10 cellular contexts compared by ENCODE assay signal in the genomic region with DNA sequence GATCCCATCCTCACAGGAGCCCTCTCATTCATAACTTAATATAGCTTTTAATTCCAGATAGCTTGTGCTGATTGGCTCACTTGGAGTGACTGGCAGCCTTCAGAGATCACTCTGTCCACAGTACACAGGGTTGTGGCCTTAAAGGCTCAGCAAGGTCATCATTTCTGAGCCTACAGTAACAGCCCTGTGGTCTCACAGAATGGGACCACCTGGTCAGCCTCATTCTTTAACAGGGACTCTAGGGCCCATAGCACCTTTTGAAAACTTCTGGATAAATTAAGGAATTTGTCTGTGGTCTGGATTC. TPM values are rescaled to one million over a fixed set of nuclear protein-coding genes. Genes with fewer than 3 reads are reported as not detected.
A peak's percentile ranks its signal among the peaks of the same experiment; 100 is the strongest.
DNase-seq lines count a peak whose midpoint lies in the region; ATAC-seq, FAIRE-seq and TF ChIP-seq lines count a peak whose summit lies in the region.
"Had no signal": no experiment of that assay in that cellular context is flagged by ENCODE, and none has a peak within 500 bp of the region (broad histone marks: within the 10 kb centered on the region; RNA-seq: fewer than 3 reads in every experiment).

No MANE protein-coding gene starts in this region.

- TF ChIP-seq CTCF in heart right ventricle (IDR thresholded peaks at IDR 0.05) (no peak), right atrium auricular region (IDR thresholded peaks at IDR 0.05) (no peak), K562 (IDR thresholded peaks at IDR 0.05 in 2 of 3, conservative IDR thresholded peaks at IDR 0.05 in 1 of 3; ENCODE audit: insufficient read depth in 2 of 3, low read depth in 1 of 3, low read length in 3 of 3) (no peak), lower lobe of right lung (IDR thresholded peaks at IDR 0.05) (no peak), vagina (IDR thresholded peaks at IDR 0.05) (no peak)

- H3K4me2 ChIP-seq in K562 (ENCODE audit: insufficient read depth, low read length), result no peak overlapping the region

- H3K9me3 ChIP-seq in heart right ventricle (peaks cover 0 to 34% (median 15%) of the 10 kb centered on the region in 11 donors), right atrium auricular region (peaks cover 11 to 22% of the 10 kb centered on the region in 2 donors), K562 (replicated peaks; ENCODE audit: control insufficient read depth, insufficient read depth, low read depth, low read length) (no peaks in the 10 kb centered on the region), lower lobe of right lung (peaks cover 10% of the 10 kb centered on the region), vagina (peaks cover 11% of the 10 kb centered on the region)

- POLR2A ChIA-PET in K562 (lab: Yijun Ruan, JAX), result interaction anchor here (0.7 to 1.9 kb wide), 6 partner anchors 9 to 54 kb away, joined by 3 to 8 read pairs (median 4); no protein-coding TSS in a partner anchor

- CTCF ChIA-PET in K562 (lab: Yijun Ruan, JAX; ENCODE audit: low intra/inter-chr PET ratio), result no interaction called here

- H3K4me3 ChIP-seq in heart right ventricle (no peak overlapping the region), right atrium auricular region (no peak overlapping the region), K562 (no peak overlapping the region), lower lobe of right lung (no peak overlapping the region), vagina (no peak overlapping the region)

- H4K20me1 ChIP-seq in K562 (replicated peaks; ENCODE audit: control insufficient read depth, insufficient read depth, low read length), result no peaks in the 10 kb centered on the region

- FAIRE-seq in K562 (lab: Jason Lieb, UNC), result no peak
- FAIRE-seq: D721Med had no signal

- intact Hi-C loops in heart right ventricle (cut with DNase I), result loop anchor here in 4 of 10 donors (5.0 kb wide), 3 partner anchors 37 to 47 kb away; no protein-coding TSS in a partner anchor
- intact Hi-C loops in K562 (cut with micrococcal nuclease), result no loop called here
- intact Hi-C loops in lower lobe of right lung (cut with DNase I), result loop anchor here (10.0 kb wide), 1 partner anchor 50 kb away; a partner anchor contains a TSS
- intact Hi-C loops in vagina (cut with DNase I), result no loop called here

- H3K9ac ChIP-seq in K562 (ENCODE audit: insufficient read depth in 1 of 2, low read depth in 2 of 2, low read length in 2 of 2), result peak overlapping the region; percentile 15 to 37; a peak in 1 of 4 replicates

- H3K4me1 ChIP-seq in heart right ventricle (peaks cover 7 to 88% (median 48%) of the 10 kb centered on the region in 9 donors), right atrium auricular region (peaks cover 0 to 40% of the 10 kb centered on the region in 2 donors), K562 (replicated peaks in 1 of 2; ENCODE audit: control insufficient read depth in 2 of 2, insufficient read depth in 2 of 2, low read length in 2 of 2) (peaks cover 67 to 72% of the 10 kb centered on the region in 2 experiments), lower lobe of right lung (peaks cover 71% of the 10 kb centered on the region), vagina (peaks cover 32% of the 10 kb centered on the region)

- no peaks in the 10 kb centered on the region for H3K27me3 ChIP-seq in heart right ventricle
- no peaks in the 10 kb centered on the region for H3K27me3 ChIP-seq in right atrium auricular region
- no peaks in the 10 kb centered on the region for H3K27me3 ChIP-seq in K562 (ENCODE audit: control insufficient read depth in 2 of 2, insufficient read depth in 2 of 2, low read length in 2 of 2)
- H3K27me3 ChIP-seq in lower lobe of right lung (ENCODE audit: low read depth), result no peaks in the 10 kb centered on the region
- no peaks in the 10 kb centered on the region for H3K27me3 ChIP-seq in vagina

- H3K36me3 ChIP-seq in heart right ventricle (no peaks in the 10 kb centered on the region), right atrium auricular region (no peaks in the 10 kb centered on the region), K562 (ENCODE audit: control insufficient read depth, insufficient read depth, low read length) (no peaks in the 10 kb centered on the region), lower lobe of right lung (no peaks in the 10 kb centered on the region), vagina (no peaks in the 10 kb centered on the region)

- in situ Hi-C loops in K562 (cut with MboI), result loop anchor here (10.0 kb wide), 1 partner anchor 50 kb away; a partner anchor contains a TSS

- peak overlapping the region; percentile 86 for H2AFZ ChIP-seq in K562 (ENCODE audit: low read depth, low read length)

- no peak for TF ChIP-seq POLR2A in K562 (conservative IDR thresholded peaks at IDR 0.05)
- no peak for TF ChIP-seq POLR2A in vagina (IDR thresholded peaks at IDR 0.05)

- no peaks in the 10 kb centered on the region for H3K79me2 ChIP-seq in K562 (ENCODE audit: control insufficient read depth, insufficient read depth, low read length)

- TF ChIP-seq EP300 in K562 (IDR thresholded peaks at IDR 0.05; ENCODE audit: low read length), result no peak

- BruUV-seq in K562 (replicated peaks; lab: Mats Ljungman, UMichigan), result no TSS peak

- no peak for ATAC-seq in heart right ventricle
- ATAC-seq in K562, result no peak
- ATAC-seq in lower lobe of right lung, result no peak
- no peak for ATAC-seq in GM19035 (IDR thresholded peaks at IDR 0.05; ENCODE audit: unreplicated experiment)
- no peak for ATAC-seq in HG02759 (IDR thresholded peaks at IDR 0.05; ENCODE audit: unreplicated experiment)

- peak overlapping the region in 7 of 10 donors; percentile 66 to 95 (median 76) for H3K27ac ChIP-seq in heart right ventricle
- H3K27ac ChIP-seq in right atrium auricular region, result peak overlapping the region in 1 of 2 donors; percentile 51
- H3K27ac ChIP-seq in K562 (ENCODE audit: extremely low read depth, low read depth, low read length), result 0 out of 3 replicates have a peak overlapping the region, but pooled peaks have one; percentile 22
- H3K27ac ChIP-seq in lower lobe of right lung, result peak overlapping the region; percentile 80
- peak overlapping the region; percentile 43 for H3K27ac ChIP-seq in vagina

- no peaks in the 10 kb centered on the region for H3K9me1 ChIP-seq in K562 (ENCODE audit: control insufficient read depth, insufficient read depth, low read length)

- no peak for TF ChIP-seq RAD21 in K562 (CRISPR knock-in tag; conservative IDR thresholded peaks at IDR 0.05 in 1 of 2, IDR thresholded peaks at IDR 0.05 in 1 of 2)

- DNase-seq in heart right ventricle, result no peak
- no peak for DNase-seq in right atrium auricular region (ENCODE audit: low spot score)
- DNase-seq in K562 (ENCODE audit: extremely low read depth in 1 of 4, low spot score in 3 of 4), result no peak
- DNase-seq in lower lobe of right lung, result no peak
- DNase-seq in vagina (ENCODE audit: extremely low spot score in 2 of 2), result no peak
- DNase-seq in superior temporal gyrus (ENCODE audit: extremely low spot score), result no peak
- DNase-seq: NCI-H524 treated with DMSO at 0.1 percent for 48 hours had no signal

TF ChIP-seq in K562, 482 proteins besides CTCF, POLR2A, EP300 and RAD21:
- TF ChIP-seq, protein P1, sequence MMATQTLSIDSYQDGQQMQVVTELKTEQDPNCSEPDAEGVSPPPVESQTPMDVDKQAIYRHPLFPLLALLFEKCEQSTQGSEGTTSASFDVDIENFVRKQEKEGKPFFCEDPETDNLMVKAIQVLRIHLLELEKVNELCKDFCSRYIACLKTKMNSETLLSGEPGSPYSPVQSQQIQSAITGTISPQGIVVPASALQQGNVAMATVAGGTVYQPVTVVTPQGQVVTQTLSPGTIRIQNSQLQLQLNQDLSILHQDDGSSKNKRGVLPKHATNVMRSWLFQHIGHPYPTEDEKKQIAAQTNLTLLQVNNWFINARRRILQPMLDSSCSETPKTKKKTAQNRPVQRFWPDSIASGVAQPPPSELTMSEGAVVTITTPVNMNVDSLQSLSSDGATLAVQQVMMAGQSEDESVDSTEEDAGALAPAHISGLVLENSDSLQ (IDR thresholded peaks at IDR 0.05), result peak; percentile 87
- TF ChIP-seq, protein P2, sequence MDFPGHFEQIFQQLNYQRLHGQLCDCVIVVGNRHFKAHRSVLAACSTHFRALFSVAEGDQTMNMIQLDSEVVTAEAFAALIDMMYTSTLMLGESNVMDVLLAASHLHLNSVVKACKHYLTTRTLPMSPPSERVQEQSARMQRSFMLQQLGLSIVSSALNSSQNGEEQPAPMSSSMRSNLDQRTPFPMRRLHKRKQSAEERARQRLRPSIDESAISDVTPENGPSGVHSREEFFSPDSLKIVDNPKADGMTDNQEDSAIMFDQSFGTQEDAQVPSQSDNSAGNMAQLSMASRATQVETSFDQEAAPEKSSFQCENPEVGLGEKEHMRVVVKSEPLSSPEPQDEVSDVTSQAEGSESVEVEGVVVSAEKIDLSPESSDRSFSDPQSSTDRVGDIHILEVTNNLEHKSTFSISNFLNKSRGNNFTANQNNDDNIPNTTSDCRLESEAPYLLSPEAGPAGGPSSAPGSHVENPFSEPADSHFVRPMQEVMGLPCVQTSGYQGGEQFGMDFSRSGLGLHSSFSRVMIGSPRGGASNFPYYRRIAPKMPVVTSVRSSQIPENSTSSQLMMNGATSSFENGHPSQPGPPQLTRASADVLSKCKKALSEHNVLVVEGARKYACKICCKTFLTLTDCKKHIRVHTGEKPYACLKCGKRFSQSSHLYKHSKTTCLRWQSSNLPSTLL (IDR thresholded peaks at IDR 0.05), result no peak

RNA-seq across cellular contexts. Expression of a gene that starts 51.3 kb away (rescaled TPM):
- total RNA-seq in heart right ventricle, result 10 to 100 TPM; 34.4 to 69.6 (median 42.3) TPM
- 10 to 100 TPM; 26.8 to 53.2 TPM for polyA plus RNA-seq in heart right ventricle
- 10 to 100 TPM; 43.2 to 47.3 TPM for total RNA-seq in right atrium auricular region
- total RNA-seq in K562 (2011; cell fraction: chromatin; rRNA removed; ENCODE audit: low replicate concordance), result 9.5 and 13.7 TPM in 2 replicates
- 9.7 and 10.2 TPM in 2 replicates for total RNA-seq in K562 (2011; cell fraction: nucleolus; rRNA removed)
- 11.8 and 19.4 TPM in 2 replicates for total RNA-seq in K562 (2011; cell fraction: nucleoplasm; rRNA removed)
- total RNA-seq in K562 (2014; rRNA removed), result 4.1 and 6.2 TPM in 2 replicates
- total RNA-seq in K562 (2014; rRNA removed; fragmentation: Illumina TruSeq; extraction: Trizol), result 6.2 and 6.4 TPM in 2 replicates
- total RNA-seq in K562 (2015; rRNA removed; fragmentation: Illumina TruSeq; extraction: Trizol), result 6.6 and 7.9 TPM in 2 replicates
- 60.6 and 62.1 TPM in 2 replicates for total RNA-seq in K562 (2021)
- polyA plus RNA-seq in K562 (2011; rRNA removed), result 6.5 and 11.7 TPM in 2 replicates
- 3.1 and 12.8 TPM in 2 replicates for polyA plus RNA-seq in K562 (2011; cell fraction: cytosol; rRNA removed)
- polyA plus RNA-seq in K562 (2011; cell fraction: nucleus; rRNA removed), result 6.0 and 19.0 TPM in 2 replicates
- 27.2 and 38.8 TPM in 2 replicates for polyA plus RNA-seq in K562 (2012)
- 20.0 and 20.3 TPM in 2 replicates for polyA plus RNA-seq in K562 (2014; fragmentation: Illumina TruSeq; extraction: Trizol)
- 10 to 100 TPM; 32.4 to 42.8 TPM for polyA plus RNA-seq in K562 (2014; fragmentation: Nextera tagmentation; extraction: Ambion mirVana)
- polyA plus RNA-seq in K562 (2014; rRNA removed), result 21.8 and 23.7 TPM in 2 replicates
- 4.3 and 5.1 TPM in 2 replicates for polyA minus RNA-seq in K562 (2011; rRNA and poly(A)+ RNA removed)
- polyA minus RNA-seq in K562 (2011; cell fraction: cytosol; rRNA and poly(A)+ RNA removed), result 17.1 and 23.8 TPM in 2 replicates
- 6.4 and 8.1 TPM in 2 replicates for polyA minus RNA-seq in K562 (2011; cell fraction: nucleus; rRNA and poly(A)+ RNA removed)
- total RNA-seq in lower lobe of right lung, result 136 TPM
- 206 TPM for total RNA-seq in vagina
